21 cellular contexts compared by ENCODE assay signal in the genomic region with DNA sequence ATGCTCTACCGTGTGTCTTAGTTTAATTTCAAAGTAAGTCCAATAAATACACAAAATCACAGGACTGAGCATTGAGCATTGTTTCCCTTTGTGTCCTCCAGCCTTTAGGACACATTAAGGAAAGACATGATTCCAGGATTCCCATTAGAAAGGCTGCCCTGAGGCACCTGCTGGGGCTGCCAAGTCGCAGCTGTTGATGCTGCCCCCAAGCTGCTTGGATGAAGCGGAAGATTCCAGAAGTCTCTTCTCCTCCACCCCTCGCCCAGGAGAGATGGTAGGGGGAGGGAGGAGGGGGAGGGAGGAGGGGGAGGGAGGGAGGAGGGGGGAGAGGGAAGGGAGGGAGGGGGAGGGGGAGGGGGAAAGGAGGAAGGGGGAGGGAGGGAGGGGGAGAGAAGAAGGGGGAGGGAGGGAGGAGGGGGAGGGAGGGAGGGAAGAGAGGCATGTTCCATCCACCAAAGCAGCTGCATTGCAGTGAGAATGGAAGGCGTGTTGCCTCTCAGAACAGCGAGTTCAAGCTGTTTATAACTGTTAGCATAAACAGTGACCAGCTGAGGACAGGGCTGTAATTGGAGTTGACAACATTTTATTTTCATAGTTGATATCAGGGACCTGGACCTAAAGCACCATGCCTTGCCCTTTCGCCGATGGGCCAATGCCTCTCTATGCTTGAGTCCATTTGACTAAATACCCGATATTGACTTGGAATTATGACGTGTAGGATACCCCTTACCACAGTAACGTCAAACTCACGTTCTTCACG.
DNase-seq lines count a peak whose midpoint lies in the region; ATAC-seq and TF ChIP-seq lines count a peak whose summit lies in the region.
"Had no signal": no experiment of that assay in that cellular context is flagged by ENCODE, and none has a peak within 500 bp of the region (broad histone marks: within the 10 kb centered on the region; RNA-seq: fewer than 3 reads in every experiment).

No MANE protein-coding gene starts in this region.

- H2BK12ac ChIP-seq in trophoblast cell (ENCODE audit: low read length) = no peak overlapping the region

- H2BK120ac ChIP-seq in trophoblast cell (ENCODE audit: insufficient read depth, low read length, poor library complexity) = no peak overlapping the region

- no peak overlapping the region for H3K4ac ChIP-seq in trophoblast cell (ENCODE audit: low read depth, low read length)

- no peak overlapping the region for H3K18ac ChIP-seq in trophoblast cell (ENCODE audit: low read length)

- no peak overlapping the region for H3K4me2 ChIP-seq in trophoblast cell (ENCODE audit: low read length)

- H3K27me3 Mint-ChIP-seq in T-cell = peaks cover 27 to 48% of the 10 kb centered on the region in 2 donors

- H4K91ac ChIP-seq in trophoblast cell (ENCODE audit: low read depth, low read length) = no peak overlapping the region

- H3K4me3 Mint-ChIP-seq in T-cell = no peak overlapping the region
- H3K4me3 Mint-ChIP-seq: immature natural killer cell; stimulated activated naive B cell treated with anti-CD40 and anti-IgM and Interleukin-4, amounts not matched to agents 10 μg/mL and 1 μg/mL and 100 μg/mL, for 72 hours had no signal

- no peak overlapping the region for H4K8ac ChIP-seq in trophoblast cell (ENCODE audit: low read depth, low read length)

- POLR2A ChIA-PET in T-cell (lab: Charles Lee) = no interaction called here

- peaks cover 5 to 7% (median 7%) of the 10 kb centered on the region in 3 donors for H3K4me1 Mint-ChIP-seq in T-cell
- H3K4me1 Mint-ChIP-seq: immature natural killer cell had no signal

- no peaks in the 10 kb centered on the region for H3K27me3 ChIP-seq in layer of hippocampus (ENCODE audit: control insufficient read depth, insufficient read depth, low read length)
- H3K27me3 ChIP-seq in spleen (replicated peaks in 1 of 7) = peaks cover 0 to 79% (median 0%) of the 10 kb centered on the region in 7 donors
- no peaks in the 10 kb centered on the region for H3K27me3 ChIP-seq in trophoblast cell (ENCODE audit: insufficient read depth, low read length)

- H3K4me1 ChIP-seq in spleen = peaks cover 0 to 64% (median 38%) of the 10 kb centered on the region in 6 donors
- peaks cover 25 to 30% of the 10 kb centered on the region in 2 experiments for H3K4me1 ChIP-seq in trophoblast cell (ENCODE audit: control insufficient read depth in 1 of 2, insufficient read depth in 2 of 2, low read length in 2 of 2)

- H3K4me3 ChIP-seq in spleen = no peak overlapping the region
- H3K4me3 ChIP-seq in trophoblast cell (ENCODE audit: low read depth, low read length) = no peak overlapping the region

- no peak overlapping the region for H3K14ac ChIP-seq in trophoblast cell (ENCODE audit: low read length)

- H2AFZ ChIP-seq in trophoblast cell (ENCODE audit: insufficient read depth, low read length, poor library complexity) = no peak overlapping the region

- H3K9ac ChIP-seq in trophoblast cell (ENCODE audit: low read length) = no peak overlapping the region

- H2BK5ac ChIP-seq in trophoblast cell (ENCODE audit: low read depth, low read length, poor library complexity) = no peak overlapping the region

- H2AK5ac ChIP-seq in trophoblast cell (ENCODE audit: low read length) = no peak overlapping the region

- no peaks in the 10 kb centered on the region for H3K36me3 Mint-ChIP-seq in T-cell
- H3K36me3 Mint-ChIP-seq: stimulated activated naive B cell treated with anti-CD40 and anti-IgM and Interleukin-4, amounts not matched to agents 10 μg/mL and 1 μg/mL and 100 μg/mL, for 72 hours had no signal

- no peak overlapping the region for H3K23ac ChIP-seq in trophoblast cell (ENCODE audit: low read length)

- no peak overlapping the region for H3K27ac Mint-ChIP-seq in T-cell
- H3K27ac Mint-ChIP-seq: activated T-helper 2 cell treated with anti-CD3 and anti-CD28 coated beads, Interferon-gamma antibody, Interleukin-2, Interleukin-4, amounts not matched to agents 10 μg/mL and 5 μg/mL and 100 μg/mL, durations not matched to agents 14 hours and 24 hours and 36 hours; immature natural killer cell; stimulated activated naive B cell treated with anti-CD40 and anti-IgM and Interleukin-4, amounts not matched to agents 10 μg/mL and 1 μg/mL and 100 μg/mL, for 72 hours had no signal

- H3K36me3 ChIP-seq in spleen (no peaks in the 10 kb centered on the region), trophoblast cell (ENCODE audit: control insufficient read depth in 1 of 2, insufficient read depth in 2 of 2, low read length in 2 of 2) (peaks cover 0 to 3% of the 10 kb centered on the region in 2 experiments)
- H3K36me3 ChIP-seq: WERI-Rb-1 had no signal

- H3K79me1 ChIP-seq in trophoblast cell (ENCODE audit: low read length) = peaks cover 19% of the 10 kb centered on the region

- H3K9me3 ChIP-seq in spleen = no peaks in the 10 kb centered on the region
- H3K9me3 ChIP-seq in trophoblast cell (ENCODE audit: insufficient read depth, low read depth, low read length) = peaks cover 2% of the 10 kb centered on the region

- no peak for TF ChIP-seq POLR2A in spleen (IDR thresholded peaks at IDR 0.05)

- peak overlapping the region; percentile 99 for H3K27ac ChIP-seq in layer of hippocampus (ENCODE audit: low read depth, low read length)
- H3K27ac ChIP-seq in spleen = peak overlapping the region in 4 of 8 donors; percentile 36 to 60 (median 51)
- no peak overlapping the region for H3K27ac ChIP-seq in trophoblast cell (ENCODE audit: low read depth, low read length)
- H3K27ac ChIP-seq: WERI-Rb-1 had no signal

- H4K12ac ChIP-seq in trophoblast cell (ENCODE audit: low read depth, low read length) = no peak overlapping the region

- DNase-seq in Kasumi-1 (lab: John Stamatoyannopoulos, UW) (peak; percentile 94), SKM-1 treated with dmso at 0.1 percent for 144 hours (lab: John Stamatoyannopoulos, UW; ENCODE audit: unreplicated experiment) (peak; percentile 98), spleen (peak; percentile 34), trophoblast cell (no peak), T-cell (no peak)
- DNase-seq: activated CD8-positive, alpha-beta memory T cell treated with anti-CD3 and anti-CD28 coated beads for 24 hours; Calu3; foreskin melanocyte; immature natural killer cell; NCI-H1105 treated with DMSO at 0.1 percent for 48 hours; occipital lobe; OCI-M1; small intestine; stimulated activated naive B cell treated with anti-CD40 and anti-IgM and Interleukin-4, amounts not matched to agents 10 μg/mL and 1 μg/mL and 100 μg/mL, for 72 hours; WERI-Rb-1 had no signal

- CTCF ChIA-PET in T-cell (lab: Charles Lee) = interaction anchor here (0.6 kb wide), 2 partner anchors 11 to 19 kb away, joined by 3 read pairs; no protein-coding TSS in a partner anchor

- intact Hi-C loops in spleen (cut with DNase I; ENCODE audit: low total_unique reads) = no loop called here

- ATAC-seq in GM19324 (IDR thresholded peaks at IDR 0.05; ENCODE audit: low FRiP score, unreplicated experiment) (no peak), T-cell (replicated peaks in 1 of 4) (no peak), HG03442 (IDR thresholded peaks at IDR 0.05; ENCODE audit: unreplicated experiment) (no peak)
- ATAC-seq: HCT116; SK-N-SH treated with all-trans-retinoic acid at 6 μM for 48 hours; stimulated activated naive B cell treated with anti-CD40 and anti-IgM and Interleukin-4, amounts not matched to agents 10 μg/mL and 1 μg/mL and 100 μg/mL, for 72 hours had no signal

- H3K9me3 Mint-ChIP-seq in T-cell = no peaks in the 10 kb centered on the region
- H3K9me3 Mint-ChIP-seq: activated T-helper 2 cell treated with anti-CD3 and anti-CD28 coated beads, Interferon-gamma antibody, Interleukin-2, Interleukin-4, amounts not matched to agents 10 μg/mL and 5 μg/mL and 100 μg/mL, durations not matched to agents 14 hours and 24 hours and 36 hours; immature natural killer cell; stimulated activated naive B cell treated with anti-CD40 and anti-IgM and Interleukin-4, amounts not matched to agents 10 μg/mL and 1 μg/mL and 100 μg/mL, for 72 hours had no signal

- 87 to 92% (median 88%) methylated on average over 10 to 13 of the region's 13 CpGs for WGBS in spleen, 5 donors
- no CpG with 5 or more reads among the region's 13 CpGs for WGBS in trophoblast cell (ENCODE audit: extremely low coverage, insufficient coverage, insufficient read length)

- TF ChIP-seq CTCF in spleen (IDR thresholded peaks at IDR 0.05 in 8 of 11, conservative IDR thresholded peaks at IDR 0.05 in 3 of 11) = no peak

- peaks cover 6% of the 10 kb centered on the region for H3K79me2 ChIP-seq in trophoblast cell (ENCODE audit: control insufficient read depth, insufficient read depth, low read length, poor library complexity)

Comparison
In these comparisons a context has a peak if more than half of its experiments do, and no peak if none do; other contexts are left out.
1. DNase-seq: peak in Kasumi-1 (2 of 2), SKM-1 treated with dmso at 0.1 percent for 144 hours (single experiment) and spleen (single experiment); none in trophoblast cell (0 of 2) and T-cell (0 of 34).